25 cellular contexts compared by ENCODE assay signal in genomic region chr15:93209690-93210425, GRCh38.
DNase-seq lines count a peak whose midpoint lies in the region; ATAC-seq and TF ChIP-seq lines count a peak whose summit lies in the region.
"Had no signal": no experiment of that assay in that cellular context is flagged by ENCODE, and none has a peak within 500 bp of the region (broad histone marks: within the 10 kb centered on the region; RNA-seq: fewer than 3 reads in every experiment).

No MANE protein-coding gene starts in this region.

- DNase-seq in MG63, result peak; percentile 61
- DNase-seq in mammary epithelial cell, result peak; percentile 22
- DNase-seq in mesenchymal stem cell, result no peak
- DNase-seq in erythroblast (lab: John Stamatoyannopoulos, UW), result no peak
- no peak for DNase-seq in anterior cingulate cortex (lab: John Stamatoyannopoulos, UW)
- no peak for DNase-seq in NCI-H510A (lab: John Stamatoyannopoulos, UW)
- DNase-seq: CD4-positive, CD25-positive, alpha-beta regulatory T cell; DMS153; DND-41; H9; HFFc6; KBM-7; NCI-H1048; NCI-H1417 treated with DMSO at 0.1 percent for 48 hours; NCI-H187 treated with DMSO at 0.1 percent for 48 hours; NCI-H2171 treated with DMSO at 0.1 percent for 48 hours; NCI-H345; NCI-H524; NCI-H748 treated with DMSO at 0.1 percent for 48 hours; PC-3; Right ventricle myocardium superior had no signal

- H3K9ac ChIP-seq in mammary epithelial cell (ENCODE audit: insufficient read depth, low read length) (no peak overlapping the region), mesenchymal stem cell (ENCODE audit: low read length) (peak overlapping the region; percentile 16)
- H3K9ac ChIP-seq: BLaER1 had no signal

- ATAC-seq in esophagus mucosa (peak; percentile 74), GM21576 (IDR thresholded peaks at IDR 0.05; ENCODE audit: unreplicated experiment) (no peak)
- ATAC-seq: PC-3 had no signal

- 65% methylated on average over 11 of the region's 11 CpGs for WGBS in mammary epithelial cell (ENCODE audit: low coverage, missing lambda C conversion rate)
- WGBS in mesenchymal stem cell, result 69% methylated on average over 11 of the region's 11 CpGs

- no peak overlapping the region for H4K91ac ChIP-seq in mesenchymal stem cell (ENCODE audit: low read length)

- no peak overlapping the region for H3K4me3 ChIP-seq in MG63
- no peak overlapping the region for H3K4me3 ChIP-seq in mammary epithelial cell (replicated peaks in 1 of 3; ENCODE audit: insufficient read depth in 1 of 3, low read depth in 2 of 3, low read length in 3 of 3)
- H3K4me3 ChIP-seq in mesenchymal stem cell (ENCODE audit: insufficient read depth in 1 of 2, low read depth in 1 of 2, low read length in 2 of 2), result no peak overlapping the region
- H3K4me3 ChIP-seq: BLaER1, SJSA1 had no signal

- TF ChIP-seq POLR2A in erythroblast (IDR thresholded peaks at IDR 0.05; ENCODE audit: low read length), result no peak

- H3K9me3 ChIP-seq in MG63, result peaks cover 10% of the 10 kb centered on the region; the same call in 1 of the 2 replicates
- H3K9me3 ChIP-seq in mammary epithelial cell (replicated peaks; ENCODE audit: insufficient read depth, low read length), result peaks cover 25% of the 10 kb centered on the region
- H3K9me3 ChIP-seq in mesenchymal stem cell (ENCODE audit: control insufficient read depth, low read length), result peaks cover 13% of the 10 kb centered on the region
- H3K9me3 ChIP-seq: SJSA1 had no signal

- no peak overlapping the region for H3K4ac ChIP-seq in mesenchymal stem cell (ENCODE audit: low read depth in 1 of 2, low read length in 2 of 2)

- H3K27ac ChIP-seq in mammary epithelial cell (ENCODE audit: insufficient read depth, low read depth, low read length) (no peak overlapping the region), mesenchymal stem cell (ENCODE audit: low read length, poor library complexity, severe bottlenecking) (no peak overlapping the region)
- H3K27ac ChIP-seq: BLaER1, SJSA1 had no signal

- no peak overlapping the region for H3K23ac ChIP-seq in mesenchymal stem cell (ENCODE audit: low read length in 2 of 2)

- no peaks in the 10 kb centered on the region for H3K79me2 ChIP-seq in mammary epithelial cell (ENCODE audit: insufficient read depth, low read length)

- no peaks in the 10 kb centered on the region for H3K4me1 ChIP-seq in mammary epithelial cell (ENCODE audit: insufficient read depth, low read length)
- peaks cover 2% of the 10 kb centered on the region for H3K4me1 ChIP-seq in mesenchymal stem cell (ENCODE audit: control insufficient read depth, insufficient read depth, low read depth, low read length)
- H3K4me1 ChIP-seq: SJSA1 had no signal

- intact Hi-C loops in mammary epithelial cell (cut with micrococcal nuclease), result no loop called here

- in situ Hi-C loops in mammary epithelial cell (cut with MboI; ENCODE audit: low sequenced_read_pairs in 2 of 2), result no loop called here

- H3K79me1 ChIP-seq in mesenchymal stem cell (replicated peaks; ENCODE audit: low read length, poor library complexity, severe bottlenecking), result no peaks in the 10 kb centered on the region

- H4K20me1 ChIP-seq in mammary epithelial cell (ENCODE audit: insufficient read depth, low read length), result no peaks in the 10 kb centered on the region
- H4K20me1 ChIP-seq: BLaER1 had no signal

- H3K4me2 ChIP-seq in mammary epithelial cell (ENCODE audit: insufficient read depth, low read depth, low read length) (no peak overlapping the region), mesenchymal stem cell (ENCODE audit: low read length, poor library complexity, severe bottlenecking) (no peak overlapping the region)
- H3K4me2 ChIP-seq: BLaER1 had no signal

- H3K18ac ChIP-seq in mesenchymal stem cell (ENCODE audit: low read depth in 1 of 2, low read length in 2 of 2), result no peak overlapping the region

- no peaks in the 10 kb centered on the region for H3K27me3 ChIP-seq in MG63
- no peaks in the 10 kb centered on the region for H3K27me3 ChIP-seq in mammary epithelial cell (ENCODE audit: insufficient read depth, low read length)
- H3K27me3 ChIP-seq in mesenchymal stem cell (ENCODE audit: control insufficient read depth in 1 of 2, insufficient read depth in 1 of 2, low read length in 2 of 2), result peaks cover 0 to 7% of the 10 kb centered on the region in 2 experiments
- H3K27me3 ChIP-seq: BLaER1, SJSA1 had no signal

- no peak overlapping the region for H4K8ac ChIP-seq in mesenchymal stem cell (ENCODE audit: low read length)

- H3K14ac ChIP-seq in mesenchymal stem cell (ENCODE audit: low read length in 2 of 2), result no peak overlapping the region

- no peak overlapping the region for H2BK120ac ChIP-seq in mesenchymal stem cell (ENCODE audit: low read depth, low read length)

- BruUV-seq in mammary epithelial cell (replicated peaks; lab: Mats Ljungman, UMichigan), result no TSS peak

- H2BK15ac ChIP-seq in mesenchymal stem cell (ENCODE audit: low read depth, poor library complexity, severe bottlenecking), result no peak overlapping the region

- dilution Hi-C loops in mammary epithelial cell (cut with HindIII; ENCODE audit: low sequenced_read_pairs), result no loop called here

- CTCF ChIA-PET in mammary epithelial cell (lab: Charles Lee; ENCODE audit: low non-redundant PET), result no interaction called here

- H2BK12ac ChIP-seq in mesenchymal stem cell (ENCODE audit: low read length in 2 of 2), result no peak overlapping the region

- no peak overlapping the region for H2BK5ac ChIP-seq in mesenchymal stem cell (ENCODE audit: low read depth, low read length, poor library complexity, severe bottlenecking)

- H2AFZ ChIP-seq in mammary epithelial cell (ENCODE audit: low read depth, low read length) (no peak overlapping the region), mesenchymal stem cell (ENCODE audit: low read depth, low read length) (no peak overlapping the region)

- H3K36me3 ChIP-seq in MG63 (no peaks in the 10 kb centered on the region), mammary epithelial cell (ENCODE audit: insufficient read depth, low read length) (no peaks in the 10 kb centered on the region), mesenchymal stem cell (ENCODE audit: control insufficient read depth in 1 of 2, insufficient read depth in 2 of 2, low read depth in 1 of 2, low read length in 2 of 2) (no peaks in the 10 kb centered on the region)
- H3K36me3 ChIP-seq: BLaER1, SJSA1 had no signal

- H2AK5ac ChIP-seq in mesenchymal stem cell (ENCODE audit: low read length, severe bottlenecking), result no peak overlapping the region

- no peak for TF ChIP-seq CTCF in mammary epithelial cell (conservative IDR thresholded peaks at IDR 0.05 in 1 of 2, IDR thresholded peaks at IDR 0.05 in 1 of 2; ENCODE audit: extremely low read depth in 1 of 2, insufficient read depth in 1 of 2, low read depth in 1 of 2, low read length in 2 of 2)

Comparison
In these comparisons a context has a peak if more than half of its experiments do, and no peak if none do; other contexts are left out.
1. DNase-seq: peak in MG63 (single experiment) and mammary epithelial cell (single experiment); none in mesenchymal stem cell (single experiment), erythroblast (0 of 2), anterior cingulate cortex (0 of 58) and NCI-H510A (single experiment).